In genomic region chr12:132264086-132265010, GRCh38 we compare ENCODE assay signal across 3 cellular contexts.
TF ChIP-seq lines count a peak whose summit lies in the region.

No MANE protein-coding gene starts in this region.

TF ChIP-seq in GM23338, 12 proteins besides CTCF, POLR2A, EP300 and RAD21 (continues in another document):
- no peak for TF ChIP-seq EZH2 (IDR thresholded peaks at IDR 0.05; ENCODE audit: low read depth, unreplicated experiment)
- no peak for TF ChIP-seq ZNF114 (CRISPR knock-in tag; IDR thresholded peaks at IDR 0.05)
- TF ChIP-seq, protein P1, sequence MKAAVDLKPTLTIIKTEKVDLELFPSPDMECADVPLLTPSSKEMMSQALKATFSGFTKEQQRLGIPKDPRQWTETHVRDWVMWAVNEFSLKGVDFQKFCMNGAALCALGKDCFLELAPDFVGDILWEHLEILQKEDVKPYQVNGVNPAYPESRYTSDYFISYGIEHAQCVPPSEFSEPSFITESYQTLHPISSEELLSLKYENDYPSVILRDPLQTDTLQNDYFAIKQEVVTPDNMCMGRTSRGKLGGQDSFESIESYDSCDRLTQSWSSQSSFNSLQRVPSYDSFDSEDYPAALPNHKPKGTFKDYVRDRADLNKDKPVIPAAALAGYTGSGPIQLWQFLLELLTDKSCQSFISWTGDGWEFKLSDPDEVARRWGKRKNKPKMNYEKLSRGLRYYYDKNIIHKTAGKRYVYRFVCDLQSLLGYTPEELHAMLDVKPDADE (IDR thresholded peaks at IDR 0.05): no peak
- no peak for TF ChIP-seq REST (IDR thresholded peaks at IDR 0.05; ENCODE audit: unreplicated experiment)
- TF ChIP-seq POLR2AphosphoS5 (IDR thresholded peaks at IDR 0.05; ENCODE audit: low read depth): no peak
- TF ChIP-seq EZH2phosphoT487 (IDR thresholded peaks at IDR 0.05; ENCODE audit: unreplicated experiment): no peak
- no peak for TF ChIP-seq ZNF331 (CRISPR knock-in tag; IDR thresholded peaks at IDR 0.05; ENCODE audit: low read depth)
- no peak for TF ChIP-seq JUNB (IDR thresholded peaks at IDR 0.05; ENCODE audit: unreplicated experiment)
- no peak for TF ChIP-seq CREB1 (CRISPR knock-in tag; IDR thresholded peaks at IDR 0.05; ENCODE audit: low read depth)
- no peak for TF ChIP-seq NANOG (IDR thresholded peaks at IDR 0.05; ENCODE audit: borderline replicate concordance)
- no peak for TF ChIP-seq STAT1 (IDR thresholded peaks at IDR 0.05; ENCODE audit: unreplicated experiment)

TF ChIP-seq in WTC11, 78 proteins besides CTCF, POLR2A, EP300 and RAD21:
- TF ChIP-seq NFYB (CRISPR knock-in tag; conservative IDR thresholded peaks at IDR 0.05; ENCODE audit: low read depth): 0 out of 2 replicates have a peak, but pooled peaks have one; percentile 22
- TF ChIP-seq, protein P2, sequence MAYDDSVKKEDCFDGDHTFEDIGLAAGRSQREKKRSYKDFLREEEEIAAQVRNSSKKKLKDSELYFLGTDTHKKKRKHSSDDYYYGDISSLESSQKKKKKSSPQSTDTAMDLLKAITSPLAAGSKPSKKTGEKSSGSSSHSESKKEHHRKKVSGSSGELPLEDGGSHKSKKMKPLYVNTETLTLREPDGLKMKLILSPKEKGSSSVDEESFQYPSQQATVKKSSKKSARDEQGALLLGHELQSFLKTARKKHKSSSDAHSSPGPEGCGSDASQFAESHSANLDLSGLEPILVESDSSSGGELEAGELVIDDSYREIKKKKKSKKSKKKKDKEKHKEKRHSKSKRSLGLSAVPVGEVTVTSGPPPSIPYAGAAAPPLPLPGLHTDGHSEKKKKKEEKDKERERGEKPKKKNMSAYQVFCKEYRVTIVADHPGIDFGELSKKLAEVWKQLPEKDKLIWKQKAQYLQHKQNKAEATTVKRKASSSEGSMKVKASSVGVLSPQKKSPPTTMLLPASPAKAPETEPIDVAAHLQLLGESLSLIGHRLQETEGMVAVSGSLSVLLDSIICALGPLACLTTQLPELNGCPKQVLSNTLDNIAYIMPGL (CRISPR knock-in tag; IDR thresholded peaks at IDR 0.05): no peak

TF ChIP-seq in H1, 55 proteins besides CTCF, POLR2A, EP300 and RAD21:
- TF ChIP-seq SP1 (IDR thresholded peaks at IDR 0.05; ENCODE audit: low read depth, low read length) (0 out of 2 replicates have a peak, but pooled peaks have one; percentile 46), MAX (IDR thresholded peaks at IDR 0.05) (no peak)
